In the genomic region with DNA sequence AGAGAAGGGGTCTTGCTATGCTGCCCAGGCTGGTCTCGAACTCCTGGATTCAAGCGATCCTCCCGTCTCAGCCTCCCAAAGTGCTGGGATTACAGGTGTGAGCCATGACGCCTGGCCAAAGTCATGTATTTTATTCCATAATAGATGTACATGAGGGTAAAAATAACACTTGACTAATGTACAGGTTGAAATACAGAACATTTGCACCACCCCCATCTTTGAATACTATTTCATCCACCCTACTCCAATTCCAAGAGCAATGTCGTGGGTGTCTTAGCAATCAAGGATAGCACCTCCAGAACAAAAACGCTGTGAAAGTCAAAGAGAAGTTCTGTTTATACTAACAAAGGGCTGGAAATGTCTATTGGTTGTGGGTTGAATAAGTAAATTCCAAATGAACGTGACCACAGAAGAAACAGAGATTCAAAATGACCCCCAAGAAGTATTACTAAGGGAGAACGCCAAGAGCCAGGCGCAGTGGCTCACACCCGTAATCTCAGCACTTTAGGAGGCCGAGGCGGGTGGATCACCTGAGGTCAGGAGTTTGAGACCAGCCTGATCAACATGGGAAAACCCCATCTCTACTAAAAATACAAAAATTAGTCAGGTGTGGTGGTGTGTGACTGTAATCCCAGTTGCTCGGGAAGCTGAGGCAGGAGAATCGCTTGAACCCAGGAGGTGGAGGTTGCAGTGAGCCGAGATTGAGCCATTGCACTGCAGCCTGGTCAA, we compare ENCODE assay signal across 8 cellular contexts.
DNase-seq lines count a peak whose midpoint lies in the region; ATAC-seq and TF ChIP-seq lines count a peak whose summit lies in the region.
"Not testable (repeated sequence)": the region's sequence is repeated elsewhere in the genome, so short reads cannot be mapped to it uniquely, and the experiment has no call there.

No MANE protein-coding gene starts in this region.

- H4K20me1 ChIP-seq in OCI-LY7 (ENCODE audit: insufficient read depth, low read length) = not testable (repeated sequence)

- not testable (repeated sequence) for H2AFZ ChIP-seq in OCI-LY7 (ENCODE audit: low read length)

- peak overlapping the region; percentile 12 for H3K4me3 Mint-ChIP-seq in activated T-helper 17 cell treated with anti-CD3 and anti-CD28 coated beads, Interleukin-2, amount 50 U/mL, for 72 hours
- H3K4me3 Mint-ChIP-seq in memory B cell = peak overlapping the region; percentile 6
- H3K4me3 Mint-ChIP-seq in progenitor cell of endocrine pancreas (ENCODE audit: low read depth) = not testable (repeated sequence)

- POLR2A ChIA-PET in OCI-LY7 (lab: Charles Lee) = not testable (repeated sequence)

- H3K27me3 ChIP-seq in body of pancreas = not testable (repeated sequence)

- peak; percentile 52 for ATAC-seq in activated T-helper 17 cell treated with anti-CD3 and anti-CD28 coated beads, Interleukin-2, amount 50 U/mL, for 72 hours (replicated peaks)
- not testable (repeated sequence) for ATAC-seq in body of pancreas; memory B cell (ENCODE audit: low read depth)

- 77 to 85% methylated on average over 15 of the region's 15 CpGs for WGBS in body of pancreas, 2 donors

- TF ChIP-seq CTCF in GM12865 (IDR thresholded peaks at IDR 0.05; ENCODE audit: insufficient read depth, low read depth, low read length, missing control alignments); OCI-LY7 (conservative IDR thresholded peaks at IDR 0.05; ENCODE audit: low read length); body of pancreas (IDR thresholded peaks at IDR 0.05); progenitor cell of endocrine pancreas (IDR thresholded peaks at IDR 0.05; ENCODE audit: unreplicated experiment): not testable (repeated sequence)

- H3K27ac ChIP-seq in OCI-LY7 (ENCODE audit: low read depth, low read length, poor library complexity, severe bottlenecking) = not testable (repeated sequence)
- peak overlapping the region; percentile 87 to 96 (median 92) for H3K27ac ChIP-seq in body of pancreas

- not testable (repeated sequence) for H3K9me2 ChIP-seq in OCI-LY7 (ENCODE audit: insufficient read depth, low read length)

- not testable (repeated sequence) for H3K27ac Mint-ChIP-seq in activated T-helper 17 cell treated with anti-CD3 and anti-CD28 coated beads, Interleukin-2, amount 50 U/mL, for 72 hours; memory B cell
- peak overlapping the region; percentile 29 for H3K27ac Mint-ChIP-seq in progenitor cell of endocrine pancreas

- intact Hi-C loops in OCI-LY7 (cut with micrococcal nuclease; ENCODE audit: unreplicated experiment); body of pancreas (cut with DNase I): not testable (repeated sequence)

- peak; percentile 45 for DNase-seq in GM12865 (ENCODE audit: low read depth)
- not testable (repeated sequence) for DNase-seq in OCI-LY7 (ENCODE audit: low spot score); body of pancreas; memory B cell (ENCODE audit: low spot score in 2 of 2); progenitor cell of endocrine pancreas (ENCODE audit: low spot score, unreplicated experiment)
- peak; percentile 24 to 26 for DNase-seq in activated CD4-positive, alpha-beta T cell treated with anti-CD3 and anti-CD28 coated beads, Interleukin-2, amount 50 U/mL, for 48 hours
- peak; percentile 26 for DNase-seq in stimulated activated CD4-positive, alpha-beta T cell treated with anti-CD3 and anti-CD28 coated beads, Interleukin-1b, Interleukin-23, amount 100 ng/mL, for 48 hours

- H3K79me2 ChIP-seq in OCI-LY7 (ENCODE audit: insufficient read depth, low read depth, low read length) = peaks cover 11% of the 10 kb centered on the region; the same call in 1 of the 2 replicates

- H3K36me3 Mint-ChIP-seq in activated T-helper 17 cell treated with anti-CD3 and anti-CD28 coated beads, Interleukin-2, amount 50 U/mL, for 72 hours (ENCODE audit: low read depth); memory B cell; progenitor cell of endocrine pancreas (ENCODE audit: insufficient read depth): not testable (repeated sequence)

- peaks cover 34% of the 10 kb centered on the region for H3K4me1 ChIP-seq in OCI-LY7 (ENCODE audit: insufficient read depth, low read length, poor library complexity, severe bottlenecking)
- peaks cover 100% of the 10 kb centered on the region for H3K4me1 ChIP-seq in body of pancreas

- H3K4me1 Mint-ChIP-seq in activated T-helper 17 cell treated with anti-CD3 and anti-CD28 coated beads, Interleukin-2, amount 50 U/mL, for 72 hours = peaks cover 17% of the 10 kb centered on the region
- H3K4me1 Mint-ChIP-seq in memory B cell (peaks cover 19% of the 10 kb centered on the region), progenitor cell of endocrine pancreas (ENCODE audit: low read depth) (peaks cover 36% of the 10 kb centered on the region)

- not testable (repeated sequence) for TF ChIP-seq POLR2A in body of pancreas (IDR thresholded peaks at IDR 0.05)

- H3K4me2 ChIP-seq in OCI-LY7 (ENCODE audit: low read length) = peak overlapping the region; percentile 0; the same call in 1 of the 2 replicates

- BruUV-seq in OCI-LY7 (replicated peaks; lab: Mats Ljungman, UMichigan) = not testable (repeated sequence)

- H3K9me3 ChIP-seq in OCI-LY7 (ENCODE audit: low read length); body of pancreas: not testable (repeated sequence)

- H3K4me3 ChIP-seq in GM12865 (ENCODE audit: low read depth, low read length); OCI-LY7 (ENCODE audit: low read depth, low read length, poor library complexity, severe bottlenecking); body of pancreas: not testable (repeated sequence)

- not testable (repeated sequence) for H3K36me3 ChIP-seq in OCI-LY7 (ENCODE audit: insufficient read depth, low read length); body of pancreas (replicated peaks in 1 of 2; ENCODE audit: insufficient read depth in 1 of 2, low read depth in 2 of 2)

- CTCF ChIA-PET in OCI-LY7 (lab: Charles Lee; ENCODE audit: unreplicated experiment) = interaction anchor here (0.6 kb wide), 1 partner anchor 37 kb away, joined by 4 read pairs; no protein-coding TSS in a partner anchor

- H3K27me3 Mint-ChIP-seq in activated T-helper 17 cell treated with anti-CD3 and anti-CD28 coated beads, Interleukin-2, amount 50 U/mL, for 72 hours; memory B cell; progenitor cell of endocrine pancreas: not testable (repeated sequence)

- H3K9me3 Mint-ChIP-seq in activated T-helper 17 cell treated with anti-CD3 and anti-CD28 coated beads, Interleukin-2, amount 50 U/mL, for 72 hours; memory B cell; progenitor cell of endocrine pancreas (ENCODE audit: low read depth): not testable (repeated sequence)
